In the genomic region with DNA sequence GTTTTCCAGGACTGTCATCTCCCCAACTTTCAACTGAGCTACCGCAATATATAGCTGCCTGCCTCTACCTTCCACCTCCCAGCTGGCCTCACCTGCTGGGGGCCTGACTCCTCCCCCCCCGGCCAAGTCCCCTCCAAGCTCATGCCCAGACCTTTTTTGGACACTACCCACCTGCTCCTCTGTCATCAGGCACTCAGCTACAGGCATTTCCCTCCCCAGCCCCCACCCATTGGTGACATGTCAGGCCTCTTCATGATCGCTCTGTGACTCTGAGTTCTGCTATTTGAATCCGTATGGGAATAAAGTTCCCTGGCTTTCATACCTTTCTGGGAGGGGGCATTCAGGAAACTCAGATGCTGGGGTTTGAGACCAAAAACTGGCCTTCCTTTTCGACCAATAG, we compare ENCODE assay signal across 10 cellular contexts. TPM values are rescaled to one million over a fixed set of nuclear protein-coding genes. Genes with fewer than 3 reads are reported as not detected.
DNase-seq lines count a peak whose midpoint lies in the region; ATAC-seq and TF ChIP-seq lines count a peak whose summit lies in the region.
"Had no signal": no experiment of that assay in that cellular context is flagged by ENCODE, and none has a peak within 500 bp of the region (broad histone marks: within the 10 kb centered on the region; RNA-seq: fewer than 3 reads in every experiment).

No MANE protein-coding gene starts in this region.

- no peaks in the 10 kb centered on the region for H3K27me3 ChIP-seq in BLaER1 treated with 17β-estradiol and CSF1 and Interleukin-3, amounts not matched to agents 10 nM and 100 nM
- no peaks in the 10 kb centered on the region for H3K27me3 ChIP-seq in Loucy (ENCODE audit: insufficient read depth, low read length, poor library complexity, severe bottlenecking)
- no peaks in the 10 kb centered on the region for H3K27me3 ChIP-seq in endodermal cell (ENCODE audit: control insufficient read depth, insufficient read depth, low read length, poor library complexity, severe bottlenecking)
- no peaks in the 10 kb centered on the region for H3K27me3 ChIP-seq in osteoblast (ENCODE audit: insufficient read depth, low read length)
- H3K27me3 ChIP-seq: pancreas had no signal

- H4K20me1 ChIP-seq in BLaER1 treated with 17β-estradiol and CSF1 and Interleukin-3, amounts not matched to agents 10 nM and 100 nM = peaks cover 6 to 60% (median 41%) of the 10 kb centered on the region in 11 experiments; a peak in 20 of 22 replicates
- H4K20me1 ChIP-seq in Loucy (ENCODE audit: insufficient read depth, low read length, poor library complexity, severe bottlenecking) (peaks cover 18% of the 10 kb centered on the region), osteoblast (ENCODE audit: insufficient read depth, low read length) (peaks cover 10% of the 10 kb centered on the region)

- peak overlapping the region; percentile 72 for H3K4me3 Mint-ChIP-seq in endodermal cell

- no peaks in the 10 kb centered on the region for H3K9me2 ChIP-seq in Loucy (replicated peaks; ENCODE audit: low read depth, low read length)

- peaks cover 4 to 31% (median 11%) of the 10 kb centered on the region in 11 experiments; a peak in 17 of 22 replicates for H3K36me3 ChIP-seq in BLaER1 treated with 17β-estradiol and CSF1 and Interleukin-3, amounts not matched to agents 10 nM and 100 nM
- no peaks in the 10 kb centered on the region for H3K36me3 ChIP-seq in Loucy (ENCODE audit: insufficient read depth, low read length)
- H3K36me3 ChIP-seq in endodermal cell (ENCODE audit: control insufficient read depth, insufficient read depth, low read length) = no peaks in the 10 kb centered on the region
- peaks cover 6% of the 10 kb centered on the region for H3K36me3 ChIP-seq in osteoblast (ENCODE audit: insufficient read depth, low read length)
- H3K36me3 ChIP-seq: pancreas had no signal

- TF ChIP-seq CTCF in Loucy (conservative IDR thresholded peaks at IDR 0.05; ENCODE audit: low read length) (no peak), endodermal cell (conservative IDR thresholded peaks at IDR 0.05) (no peak), osteoblast (IDR thresholded peaks at IDR 0.05; ENCODE audit: extremely low read depth, low read depth, low read length) (no peak), RWPE1 (conservative IDR thresholded peaks at IDR 0.05; ENCODE audit: low read depth) (no peak)

- peaks cover 68 to 85% (median 75%) of the 10 kb centered on the region in 10 experiments for H3K4me1 ChIP-seq in BLaER1 treated with 17β-estradiol and CSF1 and Interleukin-3, amounts not matched to agents 10 nM and 100 nM
- H3K4me1 ChIP-seq in Loucy (ENCODE audit: insufficient read depth, low read length, poor library complexity, severe bottlenecking) = peaks cover 59% of the 10 kb centered on the region
- peaks cover 12% of the 10 kb centered on the region for H3K4me1 ChIP-seq in endodermal cell (ENCODE audit: control insufficient read depth, insufficient read depth, low read length)
- peaks cover 48% of the 10 kb centered on the region for H3K4me1 ChIP-seq in osteoblast (ENCODE audit: insufficient read depth, low read length)

- peak overlapping the region; percentile 87 to 100 (median 98) for H3K4me2 ChIP-seq in BLaER1 treated with 17β-estradiol and CSF1 and Interleukin-3, amounts not matched to agents 10 nM and 100 nM
- H3K4me2 ChIP-seq in Loucy (ENCODE audit: low read depth, low read length, poor library complexity, severe bottlenecking) (peak overlapping the region; percentile 89), osteoblast (ENCODE audit: insufficient read depth, low read length) (peak overlapping the region; percentile 84)

- no peak overlapping the region for H3K27ac Mint-ChIP-seq in endodermal cell

- 91 to 100% methylated on average over 3 to 5 of the region's 5 CpGs for WGBS in endodermal cell (ENCODE audit: insufficient coverage in 1 of 2, insufficient read length in 1 of 2), 2 experiments

- CTCF ChIA-PET in RWPE1 (lab: Yijun Ruan, JAX) = interaction anchor here (0.5 to 0.6 kb wide), 3 partner anchors 80 to 340 kb away, joined by 3 to 5 read pairs (median 3); no protein-coding TSS in a partner anchor

- no peaks in the 10 kb centered on the region; the same call in 1 of the 2 replicates for H3F3A ChIP-seq in Loucy (ENCODE audit: low read depth)

- H3K4me1 Mint-ChIP-seq in endodermal cell = peaks cover 23% of the 10 kb centered on the region

- no peaks in the 10 kb centered on the region for H3K9me3 Mint-ChIP-seq in endodermal cell

- no peak overlapping the region for H2AFZ ChIP-seq in Loucy (ENCODE audit: low read length)
- no peak overlapping the region for H2AFZ ChIP-seq in osteoblast (ENCODE audit: low read length)

- H3K79me2 ChIP-seq in Loucy (ENCODE audit: insufficient read depth, low read length) (peaks cover 38% of the 10 kb centered on the region; the same call in 1 of the 2 replicates), osteoblast (ENCODE audit: insufficient read depth, low read length) (peaks cover 65% of the 10 kb centered on the region)

- no peaks in the 10 kb centered on the region for H3K9me3 ChIP-seq in BLaER1 treated with 17β-estradiol and CSF1 and Interleukin-3, amounts not matched to agents 10 nM and 100 nM (replicated peaks in 1 of 11)
- H3K9me3 ChIP-seq in Loucy (ENCODE audit: insufficient read depth, low read depth, low read length) (no peaks in the 10 kb centered on the region), endodermal cell (ENCODE audit: control insufficient read depth, low read length) (no peaks in the 10 kb centered on the region), osteoblast (ENCODE audit: low read depth, low read length) (no peaks in the 10 kb centered on the region)
- H3K9me3 ChIP-seq: pancreas had no signal

- no peaks in the 10 kb centered on the region for H3K36me3 Mint-ChIP-seq in endodermal cell (ENCODE audit: low read depth)

- no peak for DNase-seq in endodermal cell
- peak; percentile 9 for DNase-seq in osteoblast (ENCODE audit: insufficient read length, low spot score, missing footprints)
- no peak for DNase-seq in GDM1 (lab: John Stamatoyannopoulos, UW)
- no peak for DNase-seq in RWPE1 (ENCODE audit: low spot score)
- DNase-seq: pancreas had no signal

- POLR2A ChIA-PET in RWPE1 (lab: Yijun Ruan, JAX; ENCODE audit: low non-redundant PET) = interaction anchor here (0.6 kb wide), 1 partner anchor 17 kb away, joined by 8 read pairs; no protein-coding TSS in a partner anchor

- H3K9ac ChIP-seq in BLaER1 treated with 17β-estradiol and CSF1 and Interleukin-3, amounts not matched to agents 10 nM and 100 nM = peak overlapping the region; percentile 2 to 96 (median 89); a peak in 19 of 22 replicates
- H3K9ac ChIP-seq in Loucy (ENCODE audit: low read depth, low read length, poor library complexity, severe bottlenecking) (peak overlapping the region; percentile 65), endodermal cell (ENCODE audit: extremely low read depth, low read length, poor library complexity, severe bottlenecking) (no peak overlapping the region)

- H3K27me3 Mint-ChIP-seq in endodermal cell (ENCODE audit: insufficient read depth) = no peaks in the 10 kb centered on the region

- H3K4me3 ChIP-seq in BLaER1 treated with 17β-estradiol and CSF1 and Interleukin-3, amounts not matched to agents 10 nM and 100 nM = peak overlapping the region in 9 of 10 experiments; percentile 90 to 98 (median 96); a peak in 17 of 20 replicates
- H3K4me3 ChIP-seq in Loucy (ENCODE audit: low read length, poor library complexity, severe bottlenecking) (no peak overlapping the region), endodermal cell (ENCODE audit: low read length) (no peak overlapping the region), osteoblast (ENCODE audit: insufficient read depth, low read length) (peak overlapping the region; percentile 91)

- H3K27ac ChIP-seq in BLaER1 treated with 17β-estradiol and CSF1 and Interleukin-3, amounts not matched to agents 10 nM and 100 nM = peak overlapping the region in 10 of 11 experiments; percentile 41 to 93 (median 78); a peak in 19 of 22 replicates
- H3K27ac ChIP-seq in endodermal cell (ENCODE audit: low read depth, low read length) = no peak overlapping the region
- H3K27ac ChIP-seq in osteoblast (ENCODE audit: low read depth, low read length) = peak overlapping the region; percentile 40
- H3K27ac ChIP-seq in RWPE1 = no peak overlapping the region
- H3K27ac ChIP-seq: pancreas had no signal

- ATAC-seq in GM18873 (IDR thresholded peaks at IDR 0.05; ENCODE audit: low FRiP score, unreplicated experiment) = no peak
- ATAC-seq in HG03280 (IDR thresholded peaks at IDR 0.05; ENCODE audit: unreplicated experiment) = no peak
- ATAC-seq: pancreas had no signal

RNA-seq across cellular contexts. Expression of a gene that starts 1.8 kb away (rescaled TPM):
- total RNA-seq in endodermal cell (10 to 100 TPM; 62.1 to 73.8 TPM), osteoblast (45.6 and 56.3 TPM in 2 replicates)
- 58.6 TPM for polyA plus RNA-seq in endodermal cell (2013, experiment 1 of 2)
- 60.1 TPM for polyA plus RNA-seq in endodermal cell (2013, experiment 2 of 2)

RNA-seq across cellular contexts. Expression of a gene that starts 20.6 kb away (rescaled TPM):
- 10 to 100 TPM; 37.8 to 47.8 TPM for total RNA-seq in endodermal cell
- polyA plus RNA-seq in endodermal cell (2013, experiment 1 of 2) = 31.3 TPM
- 31.4 TPM for polyA plus RNA-seq in endodermal cell (2013, experiment 2 of 2)
- 1.1 and 2.7 TPM in 2 replicates for total RNA-seq in osteoblast

RNA-seq across cellular contexts. Expression of a gene that starts 25.2 kb away (rescaled TPM):
- total RNA-seq in endodermal cell (100 to 1,000 TPM in 1 of 2 donors, 10 to 100 TPM in 1; 94.2 to 126 TPM), osteoblast (16.2 and 27.9 TPM in 2 replicates)
- 66.5 TPM for polyA plus RNA-seq in endodermal cell (2013, experiment 1 of 2)
- 71.4 TPM for polyA plus RNA-seq in endodermal cell (2013, experiment 2 of 2)

RNA-seq across cellular contexts. Expression of a gene that starts 30.2 kb away (rescaled TPM):
- total RNA-seq in endodermal cell (1 to 10 TPM in 1 of 2 donors, under 1 TPM in 1; 0.73 to 1.1 TPM), osteoblast (not detected in 2 replicates)
- not detected for polyA plus RNA-seq in endodermal cell (2013, experiment 1 of 2)
- polyA plus RNA-seq in endodermal cell (2013, experiment 2 of 2) = not detected
- total RNA-seq: pancreas had no signal
- polyA plus RNA-seq: esophagus, pancreas had no signal

RNA-seq across cellular contexts. Expression of a gene that starts 43.2 kb away (rescaled TPM):
- total RNA-seq in endodermal cell (1 to 10 TPM in 1 of 2 donors, under 1 TPM in 1; 0.73 to 1.4 TPM), osteoblast (0.59 and 1.1 TPM in 2 replicates)
- polyA plus RNA-seq in endodermal cell (2013, experiment 1 of 2) = 1.9 TPM
- polyA plus RNA-seq in endodermal cell (2013, experiment 2 of 2) = 1.8 TPM

Comparison
In these comparisons a context has a peak if more than half of its experiments do, and no peak if none do; other contexts are left out.
1. H3K27ac ChIP-seq: peak in BLaER1 treated with 17β-estradiol and CSF1 and Interleukin-3, amounts not matched to agents 10 nM and 100 nM (10 of 11) and osteoblast (single experiment); none in endodermal cell (single experiment) and RWPE1 (single experiment).
2. H3K4me3 ChIP-seq: peak in BLaER1 treated with 17β-estradiol and CSF1 and Interleukin-3, amounts not matched to agents 10 nM and 100 nM (9 of 10) and osteoblast (single experiment); none in Loucy (single experiment) and endodermal cell (single experiment).
3. RNA of a gene that starts 20.6 kb away (total RNA-seq): 37.8 to 47.8 TPM in endodermal cell; 1.1 to 2.7 TPM in osteoblast; every median in the first group is over 10 times any median in the second.
4. Peak in every context shown above with its lines, with median percentiles within 50 percentile points of each other: H3K4me2 ChIP-seq.